24 cellular contexts compared by ENCODE assay signal in genomic region chr12:32765906-32766305, GRCh38. TPM values are rescaled to one million over a fixed set of nuclear protein-coding genes. Genes with fewer than 3 reads are reported as not detected.
A peak's percentile ranks its signal among the peaks of the same experiment; 100 is the strongest.
DNase-seq lines count a peak whose midpoint lies in the region; ATAC-seq and TF ChIP-seq lines count a peak whose summit lies in the region.
"Had no signal": no experiment of that assay in that cellular context is flagged by ENCODE, and none has a peak within 500 bp of the region (broad histone marks: within the 10 kb centered on the region; RNA-seq: fewer than 3 reads in every experiment).

No MANE protein-coding gene starts in this region.

- intact Hi-C loops in activated T-helper 2 cell treated with anti-CD3 and anti-CD28 coated beads, Interferon-gamma antibody, Interleukin-2, Interleukin-4, amounts not matched to agents 10 μg/mL and 5 μg/mL and 100 μg/mL, durations not matched to agents 14 hours and 24 hours and 36 hours (cut with micrococcal nuclease): no loop called here
- intact Hi-C loops in cardiac septum (cut with DNase I): no loop called here

- no peak for TF ChIP-seq EP300 in gastroesophageal sphincter (IDR thresholded peaks at IDR 0.05)

- H3K4me1 ChIP-seq in gastroesophageal sphincter: no peaks in the 10 kb centered on the region
- H3K4me1 ChIP-seq: thyroid gland had no signal

- no peaks in the 10 kb centered on the region for H3K4me1 Mint-ChIP-seq in activated T-helper 2 cell treated with anti-CD3 and anti-CD28 coated beads, Interferon-gamma antibody, Interleukin-2, Interleukin-4, amounts not matched to agents 10 μg/mL and 5 μg/mL and 100 μg/mL, durations not matched to agents 14 hours and 24 hours and 36 hours (ENCODE audit: low read depth)
- H3K4me1 Mint-ChIP-seq: activated naive CD8-positive, alpha-beta T cell treated with anti-CD3 and anti-CD28 coated beads, Interleukin-2, amount 10 ng/mL, durations not matched to agents 7 days and 5 days; activated T-helper 17 cell treated with anti-CD3 and anti-CD28 coated beads, Interleukin-2, amount 50 U/mL, for 72 hours had no signal

- peaks cover 24% of the 10 kb centered on the region for H3K27me3 ChIP-seq in gastroesophageal sphincter
- H3K27me3 ChIP-seq: thyroid gland had no signal

- no peak for TF ChIP-seq POLR2A in gastroesophageal sphincter (IDR thresholded peaks at IDR 0.05)

- H3K4me3 Mint-ChIP-seq in activated T-helper 2 cell treated with anti-CD3 and anti-CD28 coated beads, Interferon-gamma antibody, Interleukin-2, Interleukin-4, amounts not matched to agents 10 μg/mL and 5 μg/mL and 100 μg/mL, durations not matched to agents 14 hours and 24 hours and 36 hours (ENCODE audit: low read depth): no peak overlapping the region
- H3K4me3 Mint-ChIP-seq: activated naive CD8-positive, alpha-beta T cell treated with anti-CD3 and anti-CD28 coated beads, Interleukin-2, amount 10 ng/mL, durations not matched to agents 7 days and 5 days; activated T-helper 17 cell treated with anti-CD3 and anti-CD28 coated beads, Interleukin-2, amount 50 U/mL, for 72 hours; brain; naive thymus-derived CD8-positive, alpha-beta T cell; T-helper 2 cell treated with Interferon-gamma antibody and Interleukin-4, amounts not matched to agents 5 μg/mL and 100 μg/mL, for 36 hours had no signal

- H3K27me3 Mint-ChIP-seq in activated T-helper 2 cell treated with anti-CD3 and anti-CD28 coated beads, Interferon-gamma antibody, Interleukin-2, Interleukin-4, amounts not matched to agents 10 μg/mL and 5 μg/mL and 100 μg/mL, durations not matched to agents 14 hours and 24 hours and 36 hours (ENCODE audit: low read depth): peaks cover 9% of the 10 kb centered on the region

- WGBS in gastroesophageal sphincter (ENCODE audit: low coverage in 1 of 2), 2 donors: 89% methylated on average over 4 of the region's 4 CpGs; no CpG with 5 or more reads in 1 of the 2 donors

- H3K4me3 ChIP-seq in gastroesophageal sphincter: no peak overlapping the region
- H3K4me3 ChIP-seq: heart right ventricle, thyroid gland had no signal

- no peaks in the 10 kb centered on the region for H3K9me3 Mint-ChIP-seq in activated T-helper 2 cell treated with anti-CD3 and anti-CD28 coated beads, Interferon-gamma antibody, Interleukin-2, Interleukin-4, amounts not matched to agents 10 μg/mL and 5 μg/mL and 100 μg/mL, durations not matched to agents 14 hours and 24 hours and 36 hours
- H3K9me3 Mint-ChIP-seq: activated naive CD8-positive, alpha-beta T cell treated with anti-CD3 and anti-CD28 coated beads, Interleukin-2, amount 10 ng/mL, durations not matched to agents 7 days and 5 days; activated T-helper 17 cell treated with anti-CD3 and anti-CD28 coated beads, Interleukin-2, amount 50 U/mL, for 72 hours; brain; naive thymus-derived CD8-positive, alpha-beta T cell; T-helper 2 cell treated with Interferon-gamma antibody and Interleukin-4, amounts not matched to agents 5 μg/mL and 100 μg/mL, for 36 hours had no signal

- H3K36me3 ChIP-seq in gastroesophageal sphincter: no peaks in the 10 kb centered on the region
- H3K36me3 ChIP-seq: heart right ventricle, thyroid gland had no signal

- no peak overlapping the region for H3K27ac ChIP-seq in gastroesophageal sphincter
- H3K27ac ChIP-seq: C4-2B, heart right ventricle, KMS-11, thyroid gland, VCaP had no signal

- DNase-seq in DMS 273 treated with DMSO at 0.1 percent for 48 hours (lab: John Stamatoyannopoulos, UW) (peak; percentile 76), NCI-H1105 (lab: John Stamatoyannopoulos, UW) (peak; percentile 9), NCI-H446 treated with DMSO at 0.1 percent for 48 hours (lab: John Stamatoyannopoulos, UW) (peak; percentile 39), fibroblast of gingiva (ENCODE audit: low read depth) (peak; percentile 86), Kasumi-1 (lab: John Stamatoyannopoulos, UW) (no peak), cardiac septum (ENCODE audit: low spot score) (no peak)
- no peak for DNase-seq in activated T-helper 2 cell treated with anti-CD3 and anti-CD28 coated beads, Interferon-gamma antibody, Interleukin-2, Interleukin-4, amounts not matched to agents 10 μg/mL and 5 μg/mL and 100 μg/mL, durations not matched to agents 14 hours and 24 hours and 36 hours (ENCODE audit: low spot score)
- DNase-seq: activated CD8-positive, alpha-beta memory T cell treated with anti-CD3 and anti-CD28 coated beads, Interleukin-2, amount 50 U/mL, for 4 hours; activated naive CD8-positive, alpha-beta T cell treated with anti-CD3 and anti-CD28 coated beads, Interleukin-2, amount 10 ng/mL, durations not matched to agents 7 days and 5 days; HCEC 1CT; heart right ventricle; naive thymus-derived CD8-positive, alpha-beta T cell; NCI-H1092 treated with DMSO at 0.1 percent for 48 hours; retina; stimulated activated CD4-positive, alpha-beta T cell treated with anti-CD3 and anti-CD28 coated beads, Interleukin-4, amount 100 ng/mL, for 4 hours; stimulated activated naive CD8-positive, alpha-beta T cell treated with anti-CD3 and anti-CD28 coated beads, Interleukin-15, Interleukin-2, amounts not matched to agents 100 U/mL and 50 U/mL, for 24 hours; thyroid gland had no signal

- H3K9me3 ChIP-seq in gastroesophageal sphincter: no peaks in the 10 kb centered on the region
- H3K9me3 ChIP-seq: heart right ventricle, thyroid gland had no signal

- ATAC-seq in gastroesophageal sphincter: no peak
- ATAC-seq: activated T-helper 17 cell treated with anti-CD3 and anti-CD28 coated beads, Interleukin-2, amount 50 U/mL, for 72 hours; heart right ventricle; naive thymus-derived CD8-positive, alpha-beta T cell; stimulated activated naive CD8-positive, alpha-beta T cell treated with anti-CD3 and anti-CD28 coated beads, Interleukin-15, Interleukin-2, amounts not matched to agents 100 U/mL and 50 U/mL, for 24 hours had no signal

- H3K27ac Mint-ChIP-seq in activated T-helper 2 cell treated with anti-CD3 and anti-CD28 coated beads, Interferon-gamma antibody, Interleukin-2, Interleukin-4, amounts not matched to agents 10 μg/mL and 5 μg/mL and 100 μg/mL, durations not matched to agents 14 hours and 24 hours and 36 hours: no peak overlapping the region
- H3K27ac Mint-ChIP-seq: activated naive CD8-positive, alpha-beta T cell treated with anti-CD3 and anti-CD28 coated beads, Interleukin-2, amount 10 ng/mL, durations not matched to agents 7 days and 5 days; activated T-helper 17 cell treated with anti-CD3 and anti-CD28 coated beads, Interleukin-2, amount 50 U/mL, for 72 hours; brain; naive thymus-derived CD8-positive, alpha-beta T cell; T-helper 2 cell treated with Interferon-gamma antibody and Interleukin-4, amounts not matched to agents 5 μg/mL and 100 μg/mL, for 36 hours had no signal

- H3K36me3 Mint-ChIP-seq in activated T-helper 2 cell treated with anti-CD3 and anti-CD28 coated beads, Interferon-gamma antibody, Interleukin-2, Interleukin-4, amounts not matched to agents 10 μg/mL and 5 μg/mL and 100 μg/mL, durations not matched to agents 14 hours and 24 hours and 36 hours (ENCODE audit: low read depth): no peaks in the 10 kb centered on the region
- H3K36me3 Mint-ChIP-seq: activated naive CD8-positive, alpha-beta T cell treated with anti-CD3 and anti-CD28 coated beads, Interleukin-2, amount 10 ng/mL, durations not matched to agents 7 days and 5 days; brain; naive thymus-derived CD8-positive, alpha-beta T cell had no signal

- no peak for TF ChIP-seq CTCF in gastroesophageal sphincter (IDR thresholded peaks at IDR 0.05)

RNA-seq across cellular contexts. Expression of gene YARS2, which starts 10.2 kb away (rescaled TPM):
- total RNA-seq in activated T-helper 2 cell treated with anti-CD3 and anti-CD28 coated beads, Interferon-gamma antibody, Interleukin-2, Interleukin-4, amounts not matched to agents 10 μg/mL and 5 μg/mL and 100 μg/mL, durations not matched to agents 14 hours and 24 hours and 36 hours: 29.3 and 30.3 TPM in 2 replicates
- 11.6 TPM for total RNA-seq in cardiac septum
- 10 to 100 TPM; 13.2 to 24.0 (median 16.7) TPM for total RNA-seq in gastroesophageal sphincter

Comparison
In these comparisons a context has a peak if more than half of its experiments do, and no peak if none do; other contexts are left out.
1. DNase-seq: peak in DMS 273 treated with DMSO at 0.1 percent for 48 hours (single experiment), NCI-H1105 (single experiment), NCI-H446 treated with DMSO at 0.1 percent for 48 hours (single experiment) and fibroblast of gingiva (single experiment); none in activated T-helper 2 cell treated with anti-CD3 and anti-CD28 coated beads, Interferon-gamma antibody, Interleukin-2, Interleukin-4, amounts not matched to agents 10 μg/mL and 5 μg/mL and 100 μg/mL, durations not matched to agents 14 hours and 24 hours and 36 hours (single experiment), Kasumi-1 (0 of 2) and cardiac septum (single experiment).